ENCODE assay signal across 16 cellular contexts in the genomic region with DNA sequence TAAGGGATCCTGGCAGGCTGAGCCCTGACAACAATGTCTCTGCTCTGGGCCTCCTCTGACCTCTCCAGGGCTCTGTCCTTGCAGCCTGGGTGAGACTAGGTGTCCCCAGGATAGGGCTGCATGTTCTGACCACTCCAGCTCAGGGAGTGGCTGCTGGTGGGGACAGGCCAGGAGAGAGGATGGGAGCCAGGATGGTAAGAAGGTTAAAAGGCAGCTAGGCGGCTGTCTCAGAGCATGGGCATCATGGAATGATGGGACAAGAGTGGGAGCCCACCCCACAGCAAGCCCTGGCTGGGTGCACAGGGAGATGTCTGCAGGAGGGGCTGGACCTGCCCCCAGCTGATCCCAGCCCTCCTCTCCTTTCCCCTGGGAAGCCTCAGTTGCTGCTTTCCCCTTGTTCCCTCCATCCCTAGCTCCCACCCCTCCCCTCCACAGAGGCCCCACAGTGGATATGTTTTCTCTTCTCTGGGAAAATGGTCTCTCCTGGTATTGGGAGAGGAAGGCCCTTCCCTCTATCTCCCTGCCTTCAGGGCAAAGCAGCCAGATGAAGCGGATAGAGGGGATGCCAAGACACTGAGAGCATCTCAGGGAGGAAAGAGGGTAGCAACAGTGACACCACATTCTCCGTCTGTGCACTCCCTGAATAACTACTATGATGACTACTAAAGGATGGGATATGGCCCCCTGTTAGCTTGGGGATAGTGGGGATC.
"Had no signal": no experiment of that assay in that cellular context is flagged by ENCODE, and none has a peak within 500 bp of the region (broad histone marks: within the 10 kb centered on the region; RNA-seq: fewer than 3 reads in every experiment).

No MANE protein-coding gene starts in this region.

- FAIRE-seq: islet of Langerhans, TTC549 had no signal

- H3K9me3 ChIP-seq: esophagus squamous epithelium, left ventricle myocardium inferior, tibial artery had no signal

- DNase-seq: activated B cell treated with CpG ODN at 0.5 μM for 24 hours; activated CD4-positive, alpha-beta T cell treated with anti-CD3 and anti-CD28 coated beads, Interleukin-2, amount 10 ng/mL, durations not matched to agents 24 days and 14 days; activated naive CD8-positive, alpha-beta T cell treated with anti-CD3 and anti-CD28 coated beads for 36 hours; activated T-cell treated with anti-CD3 and anti-CD28 coated beads, Interleukin-2, amount 50 U/mL, for 1 hour; anterior cingulate cortex; esophagus squamous epithelium; foreskin keratinocyte; left ventricle myocardium inferior; mesenchymal stem cell; stimulated activated CD4-positive, alpha-beta T cell treated with anti-CD3 and anti-CD28 coated beads, Interleukin-15, amount 100 ng/mL, for 24 hours; stimulated activated CD4-positive, alpha-beta T cell treated with anti-CD3 and anti-CD28 coated beads, Interleukin-4, amount 100 ng/mL, for 24 hours; T-helper 2 cell had no signal

- H3K4me1 ChIP-seq: left ventricle myocardium inferior, parathyroid adenoma had no signal

- H3K27ac ChIP-seq: esophagus squamous epithelium, foreskin keratinocyte, left ventricle myocardium inferior, parathyroid adenoma, tibial artery had no signal

- H3K4me3 ChIP-seq: esophagus squamous epithelium, left ventricle myocardium inferior, tibial artery had no signal

- ATAC-seq: foreskin keratinocyte had no signal

- H3K36me3 ChIP-seq: esophagus squamous epithelium, left ventricle myocardium inferior, tibial artery had no signal

- H3K9ac ChIP-seq: parathyroid adenoma had no signal

- H3K27me3 ChIP-seq: esophagus squamous epithelium, tibial artery had no signal

- H2AFZ ChIP-seq: parathyroid adenoma had no signal
